ENCODE assay signal across 16 cellular contexts in the genomic region with DNA sequence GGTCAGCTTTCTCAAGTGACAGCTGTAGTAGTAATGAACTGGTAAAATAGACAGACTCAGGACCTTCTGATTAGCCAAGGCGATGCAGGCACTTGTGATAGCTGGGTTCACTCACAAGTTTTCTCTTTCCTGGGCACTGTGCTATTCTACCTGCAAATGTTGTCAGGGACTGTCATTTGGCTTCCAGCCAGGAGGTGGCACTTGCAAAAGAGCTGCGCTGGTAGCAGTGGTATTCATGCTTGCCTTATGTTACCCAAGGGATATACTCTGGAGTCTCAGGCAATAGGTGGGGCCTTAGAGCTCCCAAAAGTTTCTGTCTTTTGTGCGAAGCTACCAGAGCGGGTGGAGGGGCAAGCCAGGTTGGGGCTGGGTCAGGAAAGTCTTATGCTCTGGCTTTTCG. TPM values are rescaled to one million over a fixed set of nuclear protein-coding genes. Genes with fewer than 3 reads are reported as not detected.
DNase-seq lines count a peak whose midpoint lies in the region; ATAC-seq, FAIRE-seq and TF ChIP-seq lines count a peak whose summit lies in the region.
"Had no signal": no experiment of that assay in that cellular context is flagged by ENCODE, and none has a peak within 500 bp of the region (broad histone marks: within the 10 kb centered on the region; RNA-seq: fewer than 3 reads in every experiment).

No MANE protein-coding gene starts in this region.

- H2BK120ac ChIP-seq in H1 (replicated peaks; ENCODE audit: low read depth, low read length) = no peak overlapping the region

- H3K79me1 ChIP-seq in H1 (ENCODE audit: low read depth, low read length) = no peaks in the 10 kb centered on the region

- H2AFZ ChIP-seq in Karpas-422 (ENCODE audit: low read length) (no peak overlapping the region), H1 (ENCODE audit: low read length) (peak overlapping the region; percentile 45; the same call in 1 of the 2 replicates)
- H2AFZ ChIP-seq: parathyroid adenoma had no signal

- H3K36me3 ChIP-seq in Karpas-422 (ENCODE audit: insufficient read depth, low read length) (no peaks in the 10 kb centered on the region), H1 (ENCODE audit: control insufficient read depth in 2 of 4, insufficient read depth in 4 of 4, low read length in 3 of 4) (no peaks in the 10 kb centered on the region), thyroid gland (no peaks in the 10 kb centered on the region)
- H3K36me3 ChIP-seq: BLaER1 treated with 17β-estradiol and CSF1 and Interleukin-3, amounts not matched to agents 10 nM and 100 nM had no signal

- H3K9me3 ChIP-seq in Karpas-422 (ENCODE audit: low read length) (no peaks in the 10 kb centered on the region), H1 (ENCODE audit: insufficient read depth in 2 of 2, low read depth in 1 of 2, low read length in 1 of 2) (no peaks in the 10 kb centered on the region), thyroid gland (no peaks in the 10 kb centered on the region)
- H3K9me3 ChIP-seq: BLaER1 treated with 17β-estradiol and CSF1 and Interleukin-3, amounts not matched to agents 10 nM and 100 nM had no signal

- H2BK12ac ChIP-seq in H1 (ENCODE audit: low read depth, low read length) = no peak overlapping the region

- no peak overlapping the region; the same call in 1 of the 2 replicates for H4K8ac ChIP-seq in H1 (ENCODE audit: extremely low read depth, insufficient read depth, low read length)

- H3K4me1 ChIP-seq in Karpas-422 (ENCODE audit: low read length) = no peaks in the 10 kb centered on the region
- no peaks in the 10 kb centered on the region for H3K4me1 ChIP-seq in H1 (replicated peaks in 1 of 4; ENCODE audit: control insufficient read depth in 3 of 4, insufficient read depth in 4 of 4, low read length in 3 of 4)
- H3K4me1 ChIP-seq in thyroid gland = no peaks in the 10 kb centered on the region
- H3K4me1 ChIP-seq: parathyroid adenoma had no signal

- CTCF ChIA-PET in H1 (lab: Charles Lee; ENCODE audit: partially characterized antibody) = interaction anchor here (0.6 to 4.8 kb wide), 33 partner anchors 8 to 542 kb away, joined by 3 to 31 read pairs (median 4); partner anchors contain the start of gene IFI44L

- no peak overlapping the region for H4K91ac ChIP-seq in H1 (replicated peaks; ENCODE audit: insufficient read length, low read length)

- no peak overlapping the region for H2AK5ac ChIP-seq in H1 (ENCODE audit: low read depth, low read length)

- H2BK5ac ChIP-seq in H1 (ENCODE audit: low read depth, low read length) = no peak overlapping the region

- no peaks in the 10 kb centered on the region; the same call in 1 of the 2 replicates for H3K27me3 ChIP-seq in Karpas-422 (ENCODE audit: low read length)
- no peaks in the 10 kb centered on the region for H3K27me3 ChIP-seq in H1 (replicated peaks in 1 of 4; ENCODE audit: control insufficient read depth in 3 of 4, extremely low read depth in 1 of 4, insufficient read depth in 3 of 4, low read length in 3 of 4)
- H3K27me3 ChIP-seq in thyroid gland = no peaks in the 10 kb centered on the region
- H3K27me3 ChIP-seq: BLaER1 treated with 17β-estradiol and CSF1 and Interleukin-3, amounts not matched to agents 10 nM and 100 nM had no signal

- FAIRE-seq in H1 (lab: Jason Lieb, UNC) = no peak

- H3K4me3 ChIP-seq in Karpas-422 (ENCODE audit: low read length) = no peak overlapping the region
- H3K4me3 ChIP-seq in H1 (ENCODE audit: extremely low read depth in 1 of 4, insufficient read depth in 2 of 4, low read depth in 3 of 4, low read length in 4 of 4) = no peak overlapping the region
- no peak overlapping the region for H3K4me3 ChIP-seq in thyroid gland (replicated peaks in 1 of 3)
- H3K4me3 ChIP-seq: BLaER1 treated with 17β-estradiol and CSF1 and Interleukin-3, amounts not matched to agents 10 nM and 100 nM had no signal

- H3K9ac ChIP-seq in Karpas-422 (ENCODE audit: low read length) (no peak overlapping the region), H1 (replicated peaks in 1 of 4; ENCODE audit: extremely low read depth in 1 of 4, low read depth in 3 of 4, low read length in 3 of 4) (no peak overlapping the region)
- H3K9ac ChIP-seq: BLaER1 treated with 17β-estradiol and CSF1 and Interleukin-3, amounts not matched to agents 10 nM and 100 nM; parathyroid adenoma had no signal

- no peak for TF ChIP-seq POLR2A in H1 (IDR thresholded peaks at IDR 0.05; ENCODE audit: control extremely low read depth in 1 of 2, low read depth in 2 of 2, low read length in 2 of 2)
- no peak for TF ChIP-seq POLR2A in thyroid gland (IDR thresholded peaks at IDR 0.05)

- 90% methylated on average over 5 of the region's 5 CpGs; no CpG with 5 or more reads in 1 of the 2 experiments for WGBS in H1 (ENCODE audit: extremely low coverage in 1 of 2, insufficient coverage in 1 of 2, insufficient read length in 1 of 2, insufficient replicate concordance in 2 of 2, low coverage in 1 of 2, low lambda C conversion rate in 2 of 2, missing lambda C conversion rate in 1 of 2), 2 experiments
- 81 to 94% methylated on average over 4 to 5 of the region's 5 CpGs for WGBS in thyroid gland, 2 donors

- DNase-seq in stimulated activated CD4-positive, alpha-beta T cell treated with anti-CD3 and anti-CD28 coated beads, Interleukin-12 subunit alpha, Interleukin-12 subunit beta, amount 100 ng/mL, for 48 hours (ENCODE audit: low read depth in 2 of 3, low spot score in 1 of 3) = peak in 2 of 3 donors; percentile 9 to 11
- DNase-seq in stimulated activated CD4-positive, alpha-beta T cell treated with anti-CD3 and anti-CD28 coated beads, Interleukin-4, amount 100 ng/mL, for 24 hours = no peak
- DNase-seq in Karpas-422 (peak; percentile 61), H1 (ENCODE audit: low read depth in 1 of 2, low spot score in 2 of 2) (peak; percentile 9 to 67), thyroid gland (peak; percentile 44 to 54), left colon (no peak)
- DNase-seq: activated B cell treated with CpG ODN at 0.5 μM for 24 hours; activated effector memory CD4-positive, alpha-beta T cell treated with Interleukin-2 at 50 U/mL for 16 hours; HCEC 1CT; KBM-7 had no signal

- H3K23ac ChIP-seq in H1 (ENCODE audit: insufficient read length) = no peak overlapping the region

- TF ChIP-seq CTCF in H1 (IDR thresholded peaks at IDR 0.05; ENCODE audit: control extremely low read depth in 1 of 3, insufficient read depth in 1 of 3, low read depth in 1 of 3, low read length in 3 of 3) (peak; percentile 39 to 65 (median 50); a peak in 3 of 4 replicates), thyroid gland (IDR thresholded peaks at IDR 0.05) (no peak)

- H3K27ac ChIP-seq in Karpas-422 (ENCODE audit: low read length) (no peak overlapping the region), H1 (ENCODE audit: low read depth, low read length) (no peak overlapping the region), thyroid gland (no peak overlapping the region)
- H3K27ac ChIP-seq: BLaER1 treated with 17β-estradiol and CSF1 and Interleukin-3, amounts not matched to agents 10 nM and 100 nM; epithelial cell of prostate; parathyroid adenoma had no signal

- intact Hi-C loops in thyroid gland (cut with DNase I) (loop anchor here (10.0 kb wide), 1 partner anchor 548 kb away; no protein-coding TSS in a partner anchor), left colon (cut with DNase I, micrococcal nuclease) (loop anchor here (2.0 to 10.0 kb wide), 3 partner anchors 58 to 538 kb away; no protein-coding TSS in a partner anchor)

- H2BK20ac ChIP-seq in H1 (ENCODE audit: low read length) = no peak overlapping the region

- TF ChIP-seq EP300 in H1 (IDR thresholded peaks at IDR 0.05; ENCODE audit: borderline replicate concordance in 1 of 2, low read depth in 2 of 2, low read length in 2 of 2) = no peak

- peak; percentile 31 to 45 for TF ChIP-seq RAD21 in H1 (IDR thresholded peaks at IDR 0.05 in 1 of 2, conservative IDR thresholded peaks at IDR 0.05 in 1 of 2; ENCODE audit: low read depth in 2 of 2, low read length in 2 of 2)

- no peak overlapping the region for H3K56ac ChIP-seq in H1 (replicated peaks; ENCODE audit: insufficient read length, low read depth, low read length)

- no peak overlapping the region for H4K5ac ChIP-seq in H1 (ENCODE audit: insufficient read length, low read depth, low read length)

- POLR2A ChIA-PET in H1 (lab: Charles Lee; ENCODE audit: partially characterized antibody) = no interaction called here

- H3K79me2 ChIP-seq in Karpas-422 (ENCODE audit: low read length) (no peaks in the 10 kb centered on the region), H1 (ENCODE audit: control insufficient read depth in 1 of 2, insufficient read depth in 2 of 2, low read length in 2 of 2) (no peaks in the 10 kb centered on the region)
- H3K79me2 ChIP-seq: parathyroid adenoma had no signal

- no peak overlapping the region for H3K18ac ChIP-seq in H1 (ENCODE audit: extremely low read depth, low read length)

- H2BK15ac ChIP-seq in H1 (ENCODE audit: low read length) = no peak overlapping the region

- no peak overlapping the region for H3K4ac ChIP-seq in H1 (replicated peaks; ENCODE audit: insufficient read length, low read depth, low read length)

- H3K14ac ChIP-seq in H1 (ENCODE audit: insufficient read length) = no peak overlapping the region

- H3K23me2 ChIP-seq in H1 (ENCODE audit: low read depth, low read length) = no peaks in the 10 kb centered on the region

- ATAC-seq in left colon (no peak), HG02970 (IDR thresholded peaks at IDR 0.05; ENCODE audit: low FRiP score, unreplicated experiment) (no peak), HG03039 (IDR thresholded peaks at IDR 0.05; ENCODE audit: unreplicated experiment) (no peak)

- no peaks in the 10 kb centered on the region for H4K20me1 ChIP-seq in Karpas-422 (ENCODE audit: insufficient read depth, low read depth, low read length)
- no peaks in the 10 kb centered on the region for H4K20me1 ChIP-seq in H1 (replicated peaks in 1 of 2; ENCODE audit: control insufficient read depth in 1 of 2, insufficient read depth in 2 of 2, low read length in 2 of 2)
- H4K20me1 ChIP-seq: BLaER1 treated with 17β-estradiol and CSF1 and Interleukin-3, amounts not matched to agents 10 nM and 100 nM had no signal

- H3K4me2 ChIP-seq in Karpas-422 (ENCODE audit: low read depth, low read length, poor library complexity, severe bottlenecking) (no peak overlapping the region), H1 (ENCODE audit: insufficient read depth in 1 of 2, low read depth in 2 of 2, low read length in 2 of 2) (no peak overlapping the region)
- H3K4me2 ChIP-seq: BLaER1 treated with 17β-estradiol and CSF1 and Interleukin-3, amounts not matched to agents 10 nM and 100 nM had no signal

- H3K9me2 ChIP-seq in Karpas-422 (replicated peaks; ENCODE audit: insufficient read depth, low read length) = no peaks in the 10 kb centered on the region

RNA-seq across cellular contexts. Expression of gene IFI44, which starts 23.5 kb away (rescaled TPM):
- total RNA-seq in Karpas-422 (2014; rRNA removed; shearing (Covaris generic); ENCODE audit: low replicate concordance) = 16.3 and 27.5 TPM in 2 replicates
- not detected in 2 replicates for total RNA-seq in H1 (2021; fragmentation: NEBNext Ultra II Directional; extraction: Animal tissue kit (Norgen Biotek cat#: 25700))
- polyA plus RNA-seq in H1 (2011; rRNA removed) = not detected in 2 replicates
- polyA plus RNA-seq in H1 (2011; cell fraction: cytosol; rRNA removed) = not detected
- not detected for polyA plus RNA-seq in H1 (2011; cell fraction: nucleus; rRNA removed)
- polyA plus RNA-seq in H1 (2012, experiment 1 of 2) = not detected in 4 replicates
- not detected for polyA plus RNA-seq in H1 (2012, experiment 2 of 2)
- polyA plus RNA-seq in H1 (2013, experiment 1 of 2) = not detected
- not detected for polyA plus RNA-seq in H1 (2013, experiment 2 of 2)
- polyA minus RNA-seq in H1 (2011; rRNA and poly(A)+ RNA removed) = not detected in 2 replicates
- polyA minus RNA-seq in H1 (2011; cell fraction: cytosol; rRNA and poly(A)+ RNA removed) = not detected
- polyA minus RNA-seq in H1 (2011; cell fraction: nucleus; rRNA and poly(A)+ RNA removed) = not detected
- total RNA-seq in thyroid gland = 10 to 100 TPM; 23.5 to 58.7 (median 34.8) TPM
- 1 to 10 TPM; 3.9 to 6.0 TPM for total RNA-seq in left colon

RNA-seq across cellular contexts. Expression of gene IFI44L, which starts 52.9 kb away (rescaled TPM):
- total RNA-seq in Karpas-422 (2014; rRNA removed; shearing (Covaris generic); ENCODE audit: low replicate concordance) = 0.54 and 3.5 TPM in 2 replicates
- not detected in 2 replicates for total RNA-seq in H1 (2021; fragmentation: NEBNext Ultra II Directional; extraction: Animal tissue kit (Norgen Biotek cat#: 25700))
- polyA plus RNA-seq in H1 (2011; rRNA removed) = not detected in 2 replicates
- polyA plus RNA-seq in H1 (2011; cell fraction: cytosol; rRNA removed) = not detected
- not detected for polyA plus RNA-seq in H1 (2011; cell fraction: nucleus; rRNA removed)
- polyA plus RNA-seq in H1 (2012, experiment 1 of 2) = not detected in 4 replicates
- polyA plus RNA-seq in H1 (2012, experiment 2 of 2) = not detected
- polyA plus RNA-seq in H1 (2013, experiment 1 of 2) = not detected
- polyA plus RNA-seq in H1 (2013, experiment 2 of 2) = not detected
- polyA minus RNA-seq in H1 (2011; rRNA and poly(A)+ RNA removed) = not detected in 2 replicates
- not detected for polyA minus RNA-seq in H1 (2011; cell fraction: cytosol; rRNA and poly(A)+ RNA removed)
- not detected for polyA minus RNA-seq in H1 (2011; cell fraction: nucleus; rRNA and poly(A)+ RNA removed)
- total RNA-seq in thyroid gland (10 to 100 TPM in 2 of 4 donors, 1 to 10 TPM in 2; 8.1 to 22.9 (median 12.2) TPM), left colon (1 to 10 TPM; 1.6 to 3.0 TPM)
- total RNA-seq: SK-MEL-5 had no signal

Comparison
In these comparisons a context has a peak if more than half of its experiments do, and no peak if none do; other contexts are left out.
1. DNase-seq: peak in stimulated activated CD4-positive, alpha-beta T cell treated with anti-CD3 and anti-CD28 coated beads, Interleukin-12 subunit alpha, Interleukin-12 subunit beta, amount 100 ng/mL, for 48 hours (2 of 3), Karpas-422 (single experiment), H1 (2 of 2) and thyroid gland (2 of 2); none in stimulated activated CD4-positive, alpha-beta T cell treated with anti-CD3 and anti-CD28 coated beads, Interleukin-4, amount 100 ng/mL, for 24 hours (single experiment) and left colon (0 of 2).
2. CTCF ChIP-seq: peak in H1 (3 of 3); none in thyroid gland (0 of 6).